In the genomic region with DNA sequence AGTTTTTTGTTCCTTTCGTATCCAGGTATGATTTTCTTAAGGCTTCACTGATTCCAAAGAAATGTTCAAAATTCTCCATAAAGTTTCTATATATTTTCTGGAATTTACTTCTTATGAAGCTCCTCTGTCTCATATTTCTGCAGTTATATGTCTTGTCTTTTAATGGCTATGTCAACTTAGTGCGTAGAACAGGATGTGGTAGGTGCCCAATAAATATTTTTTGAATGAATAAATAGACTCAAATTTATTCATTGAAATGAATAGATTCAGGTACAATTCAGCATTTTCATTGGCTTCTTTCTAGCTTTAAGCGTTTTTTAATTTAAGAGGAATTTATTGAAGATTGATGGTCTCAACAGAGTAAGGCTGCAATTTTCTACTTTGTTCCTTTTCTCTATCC, we compare ENCODE assay signal across 1 cellular context.
TF ChIP-seq lines count a peak whose summit lies in the region.

No MANE protein-coding gene starts in this region.

TF ChIP-seq in SK-N-SH, 30 proteins besides CTCF, POLR2A, EP300 and RAD21 (continued from another document):
- TF ChIP-seq, protein P1, sequence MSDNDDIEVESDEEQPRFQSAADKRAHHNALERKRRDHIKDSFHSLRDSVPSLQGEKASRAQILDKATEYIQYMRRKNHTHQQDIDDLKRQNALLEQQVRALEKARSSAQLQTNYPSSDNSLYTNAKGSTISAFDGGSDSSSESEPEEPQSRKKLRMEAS (IDR thresholded peaks at IDR 0.05; ENCODE audit: low read depth) = no peak
- TF ChIP-seq TAF1 (IDR thresholded peaks at IDR 0.05; ENCODE audit: borderline replicate concordance, low read depth, low read length) = no peak
